Comparison of ENCODE assay signal across 8 cellular contexts in the genomic region with DNA sequence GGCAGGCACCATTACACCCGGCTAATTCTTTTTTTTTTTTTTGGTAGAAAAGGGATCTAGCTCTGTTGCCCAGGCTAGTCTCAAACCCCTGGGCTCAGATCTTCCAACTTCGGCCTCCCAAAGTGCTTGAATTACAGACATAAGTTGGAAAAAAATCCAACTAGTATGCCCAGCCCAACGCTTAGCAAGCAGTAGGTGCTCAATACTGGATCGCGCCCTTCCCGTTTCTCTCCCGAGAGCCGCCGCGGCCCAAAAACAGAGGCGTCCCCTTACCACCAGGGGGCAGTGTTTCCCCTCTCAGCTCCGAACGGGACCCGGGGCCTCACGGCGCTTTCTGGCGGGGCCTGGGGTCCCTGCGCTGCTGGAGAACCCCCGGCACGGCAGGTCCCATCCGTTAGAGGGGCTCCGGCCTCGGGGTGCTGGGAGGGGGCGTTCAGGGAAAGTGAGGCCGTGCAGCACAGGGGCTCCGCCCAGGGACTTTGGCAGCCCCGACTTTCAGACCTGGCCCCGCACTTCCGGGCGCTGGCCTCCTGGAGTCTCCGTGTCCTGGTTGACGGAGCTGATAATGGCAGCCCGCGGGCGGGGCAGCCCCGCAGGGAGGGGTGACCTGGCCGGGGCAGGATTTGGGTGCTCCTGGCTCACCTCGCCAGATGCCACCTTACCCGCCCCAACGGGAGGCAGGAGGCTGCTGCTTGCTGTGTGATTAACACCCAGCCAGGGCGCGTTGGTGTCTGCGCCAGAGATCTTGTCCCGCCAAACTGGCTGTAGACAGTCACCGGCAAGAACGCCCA. TPM values are rescaled to one million over a fixed set of nuclear protein-coding genes. Genes with fewer than 3 reads are reported as not detected.
DNase-seq lines count a peak whose midpoint lies in the region; ATAC-seq and TF ChIP-seq lines count a peak whose summit lies in the region.

No MANE protein-coding gene starts in this region.

- H3K4me1 ChIP-seq in NT2/D1 (ENCODE audit: insufficient read depth, insufficient read length) (peaks cover 18% of the 10 kb centered on the region), mucosa of descending colon (ENCODE audit: low read depth) (peaks cover 3% of the 10 kb centered on the region)

- peak; percentile 27 for DNase-seq in NK-92 treated with Interleukin-12 subunit alpha and Interleukin-12 subunit beta, amount 100 ng/mL, for 24 hours (lab: John Stamatoyannopoulos, UW)
- DNase-seq in NK-92 (lab: John Stamatoyannopoulos, UW; ENCODE audit: unreplicated experiment) = no peak
- peak; percentile 83 for DNase-seq in HPDE6-E6E7 (ENCODE audit: extremely low spot score)
- peak; percentile 66 for DNase-seq in NT2/D1 (ENCODE audit: low read depth, low spot score)
- DNase-seq in activated CD8-positive, alpha-beta memory T cell treated with anti-CD3 and anti-CD28 coated beads, Interleukin-2, amount 50 U/mL, for 4 hours = peak; percentile 86
- DNase-seq in epidermal melanocyte (ENCODE audit: insufficient read length, low spot score) = peak; percentile 66
- DNase-seq in mucosa of descending colon = peak; percentile 83 to 93 (median 92)
- DNase-seq in stimulated activated CD8-positive, alpha-beta memory T cell treated with anti-CD3 and anti-CD28 coated beads, Interleukin-4, amount 100 ng/mL, for 1 hour (ENCODE audit: low read depth in 2 of 2, low spot score in 1 of 2) = peak; percentile 75 to 80

- peak overlapping the region; percentile 80 for H3K9ac ChIP-seq in NT2/D1 (ENCODE audit: insufficient read length, low read depth)

- H3K27me3 ChIP-seq in NT2/D1 (ENCODE audit: insufficient read depth, insufficient read length) = no peaks in the 10 kb centered on the region

- peak overlapping the region; percentile 39 for H3K4me3 ChIP-seq in NT2/D1 (ENCODE audit: insufficient read length, low read depth)
- peak overlapping the region; percentile 18 for H3K4me3 ChIP-seq in mucosa of descending colon

- peak; percentile 88 for TF ChIP-seq CTCF in mucosa of descending colon (IDR thresholded peaks at IDR 0.05)

- H3K36me3 ChIP-seq in NT2/D1 (ENCODE audit: insufficient read depth, insufficient read length, low read length) (no peaks in the 10 kb centered on the region), mucosa of descending colon (ENCODE audit: low read depth) (no peaks in the 10 kb centered on the region)

- peak; percentile 97 for ATAC-seq in mucosa of descending colon

- H3K9me3 ChIP-seq in NT2/D1 (ENCODE audit: insufficient read depth, low read length) (no peaks in the 10 kb centered on the region), mucosa of descending colon (no peaks in the 10 kb centered on the region)

- intact Hi-C loops in mucosa of descending colon (cut with DNase I, micrococcal nuclease) = loop anchor here in 1 of 2 donors (5.0 kb wide), 1 partner anchor 50 kb away; no protein-coding TSS in a partner anchor

RNA-seq across cellular contexts. Expression of gene PTGES, which starts 15.2 kb away (rescaled TPM):
- 10 to 100 TPM in 1 of 3 donors, 1 to 10 TPM in 2; 3.4 to 10.8 (median 5.2) TPM for total RNA-seq in mucosa of descending colon
